Comparison of ENCODE assay signal across 8 cellular contexts in the genomic region with DNA sequence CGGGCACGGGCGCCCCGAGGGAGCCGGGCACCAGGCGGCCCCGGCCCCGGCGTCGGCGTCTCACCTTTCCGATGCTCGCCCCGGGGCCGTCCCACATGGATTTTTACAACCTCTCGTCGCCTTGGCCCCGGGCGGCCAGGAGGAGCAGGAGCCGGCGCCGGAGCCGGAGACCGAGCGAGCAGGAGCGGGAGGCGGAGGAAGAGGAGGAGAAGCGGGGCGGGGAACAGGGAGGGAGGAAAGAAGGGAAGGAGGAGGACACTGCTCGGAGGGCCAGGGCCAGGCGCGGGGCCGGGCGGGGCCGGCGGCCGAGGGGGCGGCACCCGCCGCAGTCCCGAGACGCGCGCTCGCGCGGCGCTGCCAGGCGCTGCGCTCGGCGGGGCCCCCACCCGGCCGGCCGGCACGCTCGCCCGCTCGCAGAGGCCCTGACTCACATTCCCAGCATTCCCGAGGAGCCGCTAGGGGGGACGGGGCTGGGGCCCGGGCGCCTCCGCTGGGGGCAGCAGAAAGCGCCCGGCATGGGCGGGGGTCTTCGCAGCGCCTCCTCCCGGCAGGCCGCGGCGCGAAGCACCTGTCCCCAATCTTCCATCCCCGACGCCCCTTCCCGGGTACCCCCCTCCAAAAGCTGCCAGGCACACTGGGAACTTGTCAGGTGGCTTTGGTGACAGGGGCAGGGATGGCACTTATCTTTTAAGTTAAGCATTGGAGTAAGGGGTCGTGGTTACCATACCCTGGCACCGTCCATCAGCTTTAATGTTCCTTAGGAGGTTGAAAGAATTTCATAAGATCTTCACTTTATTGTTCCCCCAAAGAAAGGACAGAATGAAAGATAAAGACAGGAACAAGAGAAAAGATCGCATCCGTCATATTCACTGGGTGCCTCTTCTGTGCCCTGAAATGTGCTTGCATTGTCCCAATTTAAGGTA. TPM values are rescaled to one million over a fixed set of nuclear protein-coding genes. Genes with fewer than 3 reads are reported as not detected.
DNase-seq lines count a peak whose midpoint lies in the region; ATAC-seq and TF ChIP-seq lines count a peak whose summit lies in the region.

A gene (minus strand): TSS at position 284 of the 923 bp plus-strand sequence.

- H3K9me3 Mint-ChIP-seq in activated naive CD8-positive, alpha-beta T cell treated with anti-CD3 and anti-CD28 coated beads, Interleukin-2, amount 10 ng/mL, durations not matched to agents 7 days and 5 days = no peaks in the 10 kb centered on the region

- H3K4me1 Mint-ChIP-seq in activated naive CD8-positive, alpha-beta T cell treated with anti-CD3 and anti-CD28 coated beads, Interleukin-2, amount 10 ng/mL, durations not matched to agents 7 days and 5 days = peaks cover 4% of the 10 kb centered on the region

- intact Hi-C loops in left ventricle myocardium superior (cut with micrococcal nuclease) = no loop called here
- intact Hi-C loops in posterior cingulate gyrus (cut with DNase I) = no loop called here

- peak; percentile 22 for ATAC-seq in activated naive CD8-positive, alpha-beta T cell treated with anti-CD3 and anti-CD28 coated beads, Interleukin-2, amount 10 ng/mL, durations not matched to agents 7 days and 5 days (ENCODE audit: low read depth)
- peak; percentile 91 for ATAC-seq in left ventricle myocardium superior
- no peak for ATAC-seq in HG03354 (IDR thresholded peaks at IDR 0.05; ENCODE audit: poor library complexity, severe bottlenecking, unreplicated experiment)
- ATAC-seq in HG03378 (IDR thresholded peaks at IDR 0.05; ENCODE audit: unreplicated experiment) = no peak

- no peaks in the 10 kb centered on the region for H3K36me3 Mint-ChIP-seq in activated naive CD8-positive, alpha-beta T cell treated with anti-CD3 and anti-CD28 coated beads, Interleukin-2, amount 10 ng/mL, durations not matched to agents 7 days and 5 days

- DNase-seq in COLO668 (lab: John Stamatoyannopoulos, UW; ENCODE audit: unreplicated experiment) (peak; percentile 75), LNCaP clone FGC (ENCODE audit: low read depth) (peak; percentile 3), left ventricle myocardium superior (peak; percentile 44), posterior cingulate gyrus (peak; percentile 44 to 95 (median 66)), epidermal melanocyte (ENCODE audit: insufficient read length, low spot score) (no peak)
- no peak for DNase-seq in activated naive CD8-positive, alpha-beta T cell treated with anti-CD3 and anti-CD28 coated beads, Interleukin-2, amount 10 ng/mL, durations not matched to agents 7 days and 5 days

- H3K27me3 Mint-ChIP-seq in activated naive CD8-positive, alpha-beta T cell treated with anti-CD3 and anti-CD28 coated beads, Interleukin-2, amount 10 ng/mL, durations not matched to agents 7 days and 5 days = peaks cover 59% of the 10 kb centered on the region

- H3K27ac Mint-ChIP-seq in activated naive CD8-positive, alpha-beta T cell treated with anti-CD3 and anti-CD28 coated beads, Interleukin-2, amount 10 ng/mL, durations not matched to agents 7 days and 5 days = no peak within 1 kb of the TSS

- H3K4me3 Mint-ChIP-seq in activated naive CD8-positive, alpha-beta T cell treated with anti-CD3 and anti-CD28 coated beads, Interleukin-2, amount 10 ng/mL, durations not matched to agents 7 days and 5 days = peak within 1 kb of the TSS; percentile 77

- peak within 1 kb of the TSS; percentile 52 for H3K4me3 ChIP-seq in LNCaP clone FGC (ENCODE audit: low read depth, low read length)

- peak; percentile 32 for TF ChIP-seq CTCF in LNCaP clone FGC (IDR thresholded peaks at IDR 0.05; ENCODE audit: control insufficient read depth, extremely low read depth, insufficient read depth)

- POLR2A ChIA-PET in activated naive CD8-positive, alpha-beta T cell treated with anti-CD3 and anti-CD28 coated beads, Interleukin-2, amount 10 ng/mL, durations not matched to agents 7 days and 5 days (lab: Charles Lee) = interaction anchor here (0.6 kb wide), 1 partner anchor 12 kb away, joined by 3 read pairs; no protein-coding TSS in a partner anchor

RNA-seq across cellular contexts. Expression of the gene that starts here (rescaled TPM):
- not detected for total RNA-seq in activated naive CD8-positive, alpha-beta T cell treated with anti-CD3 and anti-CD28 coated beads, Interleukin-2, amount 10 ng/mL, durations not matched to agents 7 days and 5 days
- 0.94 TPM for total RNA-seq in left ventricle myocardium superior

Comparison
In these comparisons a context has a peak if more than half of its experiments do, and no peak if none do; other contexts are left out.
1. Peak in ATAC-seq in activated naive CD8-positive, alpha-beta T cell treated with anti-CD3 and anti-CD28 coated beads, Interleukin-2, amount 10 ng/mL, durations not matched to agents 7 days and 5 days; RNA of the gene not detected or under 1 TPM.
2. Peak in DNase-seq and ATAC-seq in left ventricle myocardium superior; RNA of the gene not detected or under 1 TPM.
3. DNase-seq: peak in COLO668 (single experiment), LNCaP clone FGC (single experiment) and posterior cingulate gyrus (10 of 10); none in activated naive CD8-positive, alpha-beta T cell treated with anti-CD3 and anti-CD28 coated beads, Interleukin-2, amount 10 ng/mL, durations not matched to agents 7 days and 5 days (single experiment) and epidermal melanocyte (single experiment).